Comparison of ENCODE assay signal across 1 cellular context in the genomic region with DNA sequence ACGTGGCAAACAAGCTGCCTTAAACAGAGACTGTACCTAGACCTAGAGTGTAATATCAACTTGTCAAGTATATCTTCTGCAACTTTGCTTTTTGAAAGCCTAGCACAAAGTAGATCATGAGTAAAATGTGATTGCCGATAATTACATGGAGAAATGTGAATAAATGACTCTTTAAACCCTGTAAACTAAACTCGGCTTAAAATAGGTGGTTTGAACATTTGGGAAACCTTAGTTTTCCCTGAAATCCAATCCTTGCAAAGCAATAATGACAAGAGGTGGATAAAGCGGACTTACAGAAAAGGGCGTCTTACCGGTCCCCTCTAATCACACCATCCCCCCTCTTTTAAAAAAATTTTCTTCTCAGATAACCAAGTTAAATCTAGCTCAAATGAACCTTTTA.
TF ChIP-seq lines count a peak whose summit lies in the region.

No MANE protein-coding gene starts in this region.

TF ChIP-seq in WTC11, 78 proteins besides CTCF, POLR2A, EP300 and RAD21 (continued from another document):
- TF ChIP-seq STAT6 (CRISPR knock-in tag; conservative IDR thresholded peaks at IDR 0.05; ENCODE audit: low read depth) (no peak), USF1 (CRISPR knock-in tag; IDR thresholded peaks at IDR 0.05) (no peak), HMGA2 (CRISPR knock-in tag; IDR thresholded peaks at IDR 0.05) (no peak), OVOL2 (CRISPR knock-in tag; IDR thresholded peaks at IDR 0.05; ENCODE audit: borderline replicate concordance) (no peak), FOXP1 (CRISPR knock-in tag; IDR thresholded peaks at IDR 0.05; ENCODE audit: borderline replicate concordance) (no peak), JAZF1 (CRISPR knock-in tag; IDR thresholded peaks at IDR 0.05) (no peak)
TF ChIP-seq in WTC11: peak in this region for 0.
